Comparison of ENCODE assay signal across 20 cellular contexts in genomic region chr7:8271960-8272359, GRCh38. TPM values are rescaled to one million over a fixed set of nuclear protein-coding genes. Genes with fewer than 3 reads are reported as not detected.
"Had no signal": no experiment of that assay in that cellular context is flagged by ENCODE, and none has a peak within 500 bp of the region (broad histone marks: within the 10 kb centered on the region; RNA-seq: fewer than 3 reads in every experiment).

No MANE protein-coding gene starts in this region.

- H3K4me3 Mint-ChIP-seq: IgD-negative memory B cell had no signal

- H3K27ac ChIP-seq: HL-60, KMS-11, SJCRH30 had no signal

- H3K4me2 ChIP-seq: KMS-11 had no signal

- H3K9me3 Mint-ChIP-seq: IgD-negative memory B cell had no signal

- H3K4me1 ChIP-seq: SJCRH30 had no signal

- H3K36me3 Mint-ChIP-seq: IgD-negative memory B cell had no signal

- H3K27ac Mint-ChIP-seq: IgD-negative memory B cell had no signal

- H3K4me3 ChIP-seq: K562, SJCRH30 had no signal

- ATAC-seq: K562, SK-N-SH treated with all-trans-retinoic acid at 6 μM for 48 hours had no signal

- DNase-seq: Kasumi-1, MM.1S, NCI-H1092 treated with DMSO at 0.1 percent for 48 hours, NCI-H1436, NCI-H187, NCI-H2029, NCI-H2081 treated with DMSO at 0.1 percent for 48 hours, NCI-H2171, NCI-H524, NCI-H526 treated with DMSO at 0.1 percent for 48 hours, NCI-H748 treated with DMSO at 0.1 percent for 48 hours, RPMI8226, SHP77, SJCRH30 had no signal

- H3K4me1 Mint-ChIP-seq: IgD-negative memory B cell had no signal

- H3K36me3 ChIP-seq: SJCRH30 had no signal

RNA-seq across cellular contexts. Expression of gene ICA1, which starts 10.0 kb away (rescaled TPM):
- total RNA-seq: M059J, SJCRH30 had no signal
